1 cellular context compared by ENCODE assay signal in genomic region chr19:10695401-10696398, GRCh38.
TF ChIP-seq lines count a peak whose summit lies in the region.

No MANE protein-coding gene starts in this region.

TF ChIP-seq in HepG2, 621 proteins besides CTCF, POLR2A, EP300 and RAD21 (continued from another document and continues in another):
- TF ChIP-seq HIVEP1 (CRISPR knock-in tag; IDR thresholded peaks at IDR 0.05) (peak; percentile 84; the same call in 1 of the 2 replicates), SOX5 (CRISPR knock-in tag; IDR thresholded peaks at IDR 0.05; ENCODE audit: borderline replicate concordance) (peak; percentile 48; the same call in 1 of the 2 replicates), ZNF598 (CRISPR knock-in tag; IDR thresholded peaks at IDR 0.05; ENCODE audit: borderline replicate concordance) (peak; percentile 52; the same call in 1 of the 2 replicates), GZF1 (CRISPR knock-in tag; IDR thresholded peaks at IDR 0.05) (peak; percentile 73; the same call in 1 of the 2 replicates), ASH2L (IDR thresholded peaks at IDR 0.05; ENCODE audit: insufficient read length, low read depth, low read length) (no peak), ZNF496 (CRISPR knock-in tag; IDR thresholded peaks at IDR 0.05; ENCODE audit: insufficient replicate concordance) (no peak), MIER2 (CRISPR knock-in tag; IDR thresholded peaks at IDR 0.05) (peak; percentile 99), ZBTB33 (CRISPR knock-in tag; IDR thresholded peaks at IDR 0.05) (no peak; the same call in 1 of the 2 replicates), ZNF713 (CRISPR knock-in tag; IDR thresholded peaks at IDR 0.05) (no peak), HCFC1 (IDR thresholded peaks at IDR 0.05; ENCODE audit: low read depth, low read length) (no peak; the same call in 1 of the 2 replicates), ZNF672 (CRISPR knock-in tag; IDR thresholded peaks at IDR 0.05) (no peak), SMC3 (IDR thresholded peaks at IDR 0.05; ENCODE audit: low read length) (no peak)
- TF ChIP-seq, protein P1, sequence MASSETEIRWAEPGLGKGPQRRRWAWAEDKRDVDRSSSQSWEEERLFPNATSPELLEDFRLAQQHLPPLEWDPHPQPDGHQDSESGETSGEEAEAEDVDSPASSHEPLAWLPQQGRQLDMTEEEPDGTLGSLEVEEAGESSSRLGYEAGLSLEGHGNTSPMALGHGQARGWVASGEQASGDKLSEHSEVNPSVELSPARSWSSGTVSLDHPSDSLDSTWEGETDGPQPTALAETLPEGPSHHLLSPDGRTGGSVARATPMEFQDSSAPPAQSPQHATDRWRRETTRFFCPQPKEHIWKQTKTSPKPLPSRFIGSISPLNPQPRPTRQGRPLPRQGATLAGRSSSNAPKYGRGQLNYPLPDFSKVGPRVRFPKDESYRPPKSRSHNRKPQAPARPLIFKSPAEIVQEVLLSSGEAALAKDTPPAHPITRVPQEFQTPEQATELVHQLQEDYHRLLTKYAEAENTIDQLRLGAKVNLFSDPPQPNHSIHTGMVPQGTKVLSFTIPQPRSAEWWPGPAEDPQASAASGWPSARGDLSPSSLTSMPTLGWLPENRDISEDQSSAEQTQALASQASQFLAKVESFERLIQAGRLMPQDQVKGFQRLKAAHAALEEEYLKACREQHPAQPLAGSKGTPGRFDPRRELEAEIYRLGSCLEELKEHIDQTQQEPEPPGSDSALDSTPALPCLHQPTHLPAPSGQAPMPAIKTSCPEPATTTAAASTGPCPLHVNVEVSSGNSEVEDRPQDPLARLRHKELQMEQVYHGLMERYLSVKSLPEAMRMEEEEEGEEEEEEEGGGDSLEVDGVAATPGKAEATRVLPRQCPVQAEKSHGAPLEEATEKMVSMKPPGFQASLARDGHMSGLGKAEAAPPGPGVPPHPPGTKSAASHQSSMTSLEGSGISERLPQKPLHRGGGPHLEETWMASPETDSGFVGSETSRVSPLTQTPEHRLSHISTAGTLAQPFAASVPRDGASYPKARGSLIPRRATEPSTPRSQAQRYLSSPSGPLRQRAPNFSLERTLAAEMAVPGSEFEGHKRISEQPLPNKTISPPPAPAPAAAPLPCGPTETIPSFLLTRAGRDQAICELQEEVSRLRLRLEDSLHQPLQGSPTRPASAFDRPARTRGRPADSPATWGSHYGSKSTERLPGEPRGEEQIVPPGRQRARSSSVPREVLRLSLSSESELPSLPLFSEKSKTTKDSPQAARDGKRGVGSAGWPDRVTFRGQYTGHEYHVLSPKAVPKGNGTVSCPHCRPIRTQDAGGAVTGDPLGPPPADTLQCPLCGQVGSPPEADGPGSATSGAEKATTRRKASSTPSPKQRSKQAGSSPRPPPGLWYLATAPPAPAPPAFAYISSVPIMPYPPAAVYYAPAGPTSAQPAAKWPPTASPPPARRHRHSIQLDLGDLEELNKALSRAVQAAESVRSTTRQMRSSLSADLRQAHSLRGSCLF (CRISPR knock-in tag; IDR thresholded peaks at IDR 0.05; ENCODE audit: borderline replicate concordance), result peak; percentile 85; the same call in 1 of the 2 replicates
- TF ChIP-seq, protein P2, sequence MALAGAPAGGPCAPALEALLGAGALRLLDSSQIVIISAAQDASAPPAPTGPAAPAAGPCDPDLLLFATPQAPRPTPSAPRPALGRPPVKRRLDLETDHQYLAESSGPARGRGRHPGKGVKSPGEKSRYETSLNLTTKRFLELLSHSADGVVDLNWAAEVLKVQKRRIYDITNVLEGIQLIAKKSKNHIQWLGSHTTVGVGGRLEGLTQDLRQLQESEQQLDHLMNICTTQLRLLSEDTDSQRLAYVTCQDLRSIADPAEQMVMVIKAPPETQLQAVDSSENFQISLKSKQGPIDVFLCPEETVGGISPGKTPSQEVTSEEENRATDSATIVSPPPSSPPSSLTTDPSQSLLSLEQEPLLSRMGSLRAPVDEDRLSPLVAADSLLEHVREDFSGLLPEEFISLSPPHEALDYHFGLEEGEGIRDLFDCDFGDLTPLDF (CRISPR knock-in tag; IDR thresholded peaks at IDR 0.05), result peak; percentile 48; the same call in 1 of the 2 replicates
- TF ChIP-seq, protein P3, sequence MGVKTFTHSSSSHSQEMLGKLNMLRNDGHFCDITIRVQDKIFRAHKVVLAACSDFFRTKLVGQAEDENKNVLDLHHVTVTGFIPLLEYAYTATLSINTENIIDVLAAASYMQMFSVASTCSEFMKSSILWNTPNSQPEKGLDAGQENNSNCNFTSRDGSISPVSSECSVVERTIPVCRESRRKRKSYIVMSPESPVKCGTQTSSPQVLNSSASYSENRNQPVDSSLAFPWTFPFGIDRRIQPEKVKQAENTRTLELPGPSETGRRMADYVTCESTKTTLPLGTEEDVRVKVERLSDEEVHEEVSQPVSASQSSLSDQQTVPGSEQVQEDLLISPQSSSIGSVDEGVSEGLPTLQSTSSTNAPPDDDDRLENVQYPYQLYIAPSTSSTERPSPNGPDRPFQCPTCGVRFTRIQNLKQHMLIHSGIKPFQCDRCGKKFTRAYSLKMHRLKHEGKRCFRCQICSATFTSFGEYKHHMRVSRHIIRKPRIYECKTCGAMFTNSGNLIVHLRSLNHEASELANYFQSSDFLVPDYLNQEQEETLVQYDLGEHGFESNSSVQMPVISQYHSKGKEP (CRISPR knock-in tag; IDR thresholded peaks at IDR 0.05), result peak; percentile 97
- TF ChIP-seq, protein P4, sequence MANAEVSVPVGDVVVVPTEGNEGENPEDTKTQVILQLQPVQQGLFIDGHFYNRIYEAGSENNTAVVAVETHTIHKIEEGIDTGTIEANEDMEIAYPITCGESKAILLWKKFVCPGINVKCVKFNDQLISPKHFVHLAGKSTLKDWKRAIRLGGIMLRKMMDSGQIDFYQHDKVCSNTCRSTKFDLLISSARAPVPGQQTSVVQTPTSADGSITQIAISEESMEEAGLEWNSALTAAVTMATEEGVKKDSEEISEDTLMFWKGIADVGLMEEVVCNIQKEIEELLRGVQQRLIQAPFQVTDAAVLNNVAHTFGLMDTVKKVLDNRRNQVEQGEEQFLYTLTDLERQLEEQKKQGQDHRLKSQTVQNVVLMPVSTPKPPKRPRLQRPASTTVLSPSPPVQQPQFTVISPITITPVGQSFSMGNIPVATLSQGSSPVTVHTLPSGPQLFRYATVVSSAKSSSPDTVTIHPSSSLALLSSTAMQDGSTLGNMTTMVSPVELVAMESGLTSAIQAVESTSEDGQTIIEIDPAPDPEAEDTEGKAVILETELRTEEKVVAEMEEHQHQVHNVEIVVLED (CRISPR knock-in tag; IDR thresholded peaks at IDR 0.05; ENCODE audit: borderline replicate concordance), result peak; percentile 70; the same call in 1 of the 2 replicates
- TF ChIP-seq, protein P5, sequence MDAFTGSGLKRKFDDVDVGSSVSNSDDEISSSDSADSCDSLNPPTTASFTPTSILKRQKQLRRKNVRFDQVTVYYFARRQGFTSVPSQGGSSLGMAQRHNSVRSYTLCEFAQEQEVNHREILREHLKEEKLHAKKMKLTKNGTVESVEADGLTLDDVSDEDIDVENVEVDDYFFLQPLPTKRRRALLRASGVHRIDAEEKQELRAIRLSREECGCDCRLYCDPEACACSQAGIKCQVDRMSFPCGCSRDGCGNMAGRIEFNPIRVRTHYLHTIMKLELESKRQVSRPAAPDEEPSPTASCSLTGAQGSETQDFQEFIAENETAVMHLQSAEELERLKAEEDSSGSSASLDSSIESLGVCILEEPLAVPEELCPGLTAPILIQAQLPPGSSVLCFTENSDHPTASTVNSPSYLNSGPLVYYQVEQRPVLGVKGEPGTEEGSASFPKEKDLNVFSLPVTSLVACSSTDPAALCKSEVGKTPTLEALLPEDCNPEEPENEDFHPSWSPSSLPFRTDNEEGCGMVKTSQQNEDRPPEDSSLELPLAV (CRISPR knock-in tag; conservative IDR thresholded peaks at IDR 0.05; ENCODE audit: low read depth), result no peak
- TF ChIP-seq, protein P6, sequence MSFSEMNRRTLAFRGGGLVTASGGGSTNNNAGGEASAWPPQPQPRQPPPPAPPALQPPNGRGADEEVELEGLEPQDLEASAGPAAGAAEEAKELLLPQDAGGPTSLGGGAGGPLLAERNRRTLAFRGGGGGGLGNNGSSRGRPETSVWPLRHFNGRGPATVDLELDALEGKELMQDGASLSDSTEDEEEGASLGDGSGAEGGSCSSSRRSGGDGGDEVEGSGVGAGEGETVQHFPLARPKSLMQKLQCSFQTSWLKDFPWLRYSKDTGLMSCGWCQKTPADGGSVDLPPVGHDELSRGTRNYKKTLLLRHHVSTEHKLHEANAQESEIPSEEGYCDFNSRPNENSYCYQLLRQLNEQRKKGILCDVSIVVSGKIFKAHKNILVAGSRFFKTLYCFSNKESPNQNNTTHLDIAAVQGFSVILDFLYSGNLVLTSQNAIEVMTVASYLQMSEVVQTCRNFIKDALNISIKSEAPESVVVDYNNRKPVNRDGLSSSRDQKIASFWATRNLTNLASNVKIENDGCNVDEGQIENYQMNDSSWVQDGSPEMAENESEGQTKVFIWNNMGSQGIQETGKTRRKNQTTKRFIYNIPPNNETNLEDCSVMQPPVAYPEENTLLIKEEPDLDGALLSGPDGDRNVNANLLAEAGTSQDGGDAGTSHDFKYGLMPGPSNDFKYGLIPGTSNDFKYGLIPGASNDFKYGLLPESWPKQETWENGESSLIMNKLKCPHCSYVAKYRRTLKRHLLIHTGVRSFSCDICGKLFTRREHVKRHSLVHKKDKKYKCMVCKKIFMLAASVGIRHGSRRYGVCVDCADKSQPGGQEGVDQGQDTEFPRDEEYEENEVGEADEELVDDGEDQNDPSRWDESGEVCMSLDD (CRISPR knock-in tag; IDR thresholded peaks at IDR 0.05; ENCODE audit: borderline replicate concordance), result no peak
- TF ChIP-seq, protein P7, sequence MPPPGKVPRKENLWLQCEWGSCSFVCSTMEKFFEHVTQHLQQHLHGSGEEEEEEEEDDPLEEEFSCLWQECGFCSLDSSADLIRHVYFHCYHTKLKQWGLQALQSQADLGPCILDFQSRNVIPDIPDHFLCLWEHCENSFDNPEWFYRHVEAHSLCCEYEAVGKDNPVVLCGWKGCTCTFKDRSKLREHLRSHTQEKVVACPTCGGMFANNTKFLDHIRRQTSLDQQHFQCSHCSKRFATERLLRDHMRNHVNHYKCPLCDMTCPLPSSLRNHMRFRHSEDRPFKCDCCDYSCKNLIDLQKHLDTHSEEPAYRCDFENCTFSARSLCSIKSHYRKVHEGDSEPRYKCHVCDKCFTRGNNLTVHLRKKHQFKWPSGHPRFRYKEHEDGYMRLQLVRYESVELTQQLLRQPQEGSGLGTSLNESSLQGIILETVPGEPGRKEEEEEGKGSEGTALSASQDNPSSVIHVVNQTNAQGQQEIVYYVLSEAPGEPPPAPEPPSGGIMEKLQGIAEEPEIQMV (CRISPR knock-in tag; IDR thresholded peaks at IDR 0.05; ENCODE audit: low read depth), result peak; percentile 69; the same call in 1 of the 2 replicates
- TF ChIP-seq, protein P8, sequence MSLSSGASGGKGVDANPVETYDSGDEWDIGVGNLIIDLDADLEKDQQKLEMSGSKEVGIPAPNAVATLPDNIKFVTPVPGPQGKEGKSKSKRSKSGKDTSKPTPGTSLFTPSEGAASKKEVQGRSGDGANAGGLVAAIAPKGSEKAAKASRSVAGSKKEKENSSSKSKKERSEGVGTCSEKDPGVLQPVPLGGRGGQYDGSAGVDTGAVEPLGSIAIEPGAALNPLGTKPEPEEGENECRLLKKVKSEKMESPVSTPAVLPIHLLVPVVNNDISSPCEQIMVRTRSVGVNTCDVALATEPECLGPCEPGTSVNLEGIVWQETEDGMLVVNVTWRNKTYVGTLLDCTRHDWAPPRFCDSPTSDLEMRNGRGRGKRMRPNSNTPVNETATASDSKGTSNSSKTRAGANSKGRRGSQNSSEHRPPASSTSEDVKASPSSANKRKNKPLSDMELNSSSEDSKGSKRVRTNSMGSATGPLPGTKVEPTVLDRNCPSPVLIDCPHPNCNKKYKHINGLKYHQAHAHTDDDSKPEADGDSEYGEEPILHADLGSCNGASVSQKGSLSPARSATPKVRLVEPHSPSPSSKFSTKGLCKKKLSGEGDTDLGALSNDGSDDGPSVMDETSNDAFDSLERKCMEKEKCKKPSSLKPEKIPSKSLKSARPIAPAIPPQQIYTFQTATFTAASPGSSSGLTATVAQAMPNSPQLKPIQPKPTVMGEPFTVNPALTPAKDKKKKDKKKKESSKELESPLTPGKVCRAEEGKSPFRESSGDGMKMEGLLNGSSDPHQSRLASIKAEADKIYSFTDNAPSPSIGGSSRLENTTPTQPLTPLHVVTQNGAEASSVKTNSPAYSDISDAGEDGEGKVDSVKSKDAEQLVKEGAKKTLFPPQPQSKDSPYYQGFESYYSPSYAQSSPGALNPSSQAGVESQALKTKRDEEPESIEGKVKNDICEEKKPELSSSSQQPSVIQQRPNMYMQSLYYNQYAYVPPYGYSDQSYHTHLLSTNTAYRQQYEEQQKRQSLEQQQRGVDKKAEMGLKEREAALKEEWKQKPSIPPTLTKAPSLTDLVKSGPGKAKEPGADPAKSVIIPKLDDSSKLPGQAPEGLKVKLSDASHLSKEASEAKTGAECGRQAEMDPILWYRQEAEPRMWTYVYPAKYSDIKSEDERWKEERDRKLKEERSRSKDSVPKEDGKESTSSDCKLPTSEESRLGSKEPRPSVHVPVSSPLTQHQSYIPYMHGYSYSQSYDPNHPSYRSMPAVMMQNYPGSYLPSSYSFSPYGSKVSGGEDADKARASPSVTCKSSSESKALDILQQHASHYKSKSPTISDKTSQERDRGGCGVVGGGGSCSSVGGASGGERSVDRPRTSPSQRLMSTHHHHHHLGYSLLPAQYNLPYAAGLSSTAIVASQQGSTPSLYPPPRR (CRISPR knock-in tag; IDR thresholded peaks at IDR 0.05; ENCODE audit: borderline replicate concordance), result peak; percentile 42; the same call in 1 of the 2 replicates
